In the genomic region with DNA sequence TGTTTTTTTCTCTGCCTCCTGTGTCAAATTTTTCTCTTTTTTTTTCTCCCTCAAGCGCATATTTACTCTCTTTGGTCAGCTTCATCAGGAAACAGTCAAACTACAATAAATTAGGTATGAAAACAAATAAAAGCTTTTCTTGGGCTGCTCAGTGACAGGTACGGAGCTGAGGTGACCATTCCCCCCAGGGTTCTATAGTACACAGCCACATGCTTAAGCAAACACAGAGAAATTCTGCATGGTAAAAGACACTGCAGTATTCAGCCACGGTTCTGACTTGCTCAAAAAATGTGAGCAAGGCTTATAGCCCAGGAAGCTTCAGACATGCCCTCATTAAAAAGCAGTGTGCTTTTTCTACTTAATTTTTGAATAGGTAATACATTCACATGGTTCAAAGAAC, we compare ENCODE assay signal across 16 cellular contexts.
DNase-seq lines count a peak whose midpoint lies in the region; TF ChIP-seq lines count a peak whose summit lies in the region.
"Had no signal": no experiment of that assay in that cellular context is flagged by ENCODE, and none has a peak within 500 bp of the region (broad histone marks: within the 10 kb centered on the region; RNA-seq: fewer than 3 reads in every experiment).

No MANE protein-coding gene starts in this region.

- H3K9me3 ChIP-seq in endocrine pancreas (ENCODE audit: control insufficient read depth, low read length) = no peaks in the 10 kb centered on the region
- H3K9me3 ChIP-seq in ovary = no peaks in the 10 kb centered on the region

- peak overlapping the region; percentile 29 for H3K4me3 ChIP-seq in endocrine pancreas (ENCODE audit: control insufficient read depth, insufficient read depth, low read length)
- no peak overlapping the region for H3K4me3 ChIP-seq in ovary
- H3K4me3 ChIP-seq: BLaER1 had no signal

- intact Hi-C loops in ovary (cut with DNase I) = no loop called here

- no peak overlapping the region for H3K27ac ChIP-seq in ovary
- H3K27ac ChIP-seq: BLaER1, HL-60 had no signal

- TF ChIP-seq POLR2A in ovary (IDR thresholded peaks at IDR 0.05) = no peak

- no peaks in the 10 kb centered on the region for H3K4me1 ChIP-seq in endocrine pancreas (ENCODE audit: control insufficient read depth, insufficient read depth, low read length)
- H3K4me1 ChIP-seq in ovary (ENCODE audit: insufficient read depth) = no peaks in the 10 kb centered on the region
- H3K4me1 ChIP-seq: BLaER1 had no signal

- H3K27me3 ChIP-seq in endocrine pancreas (ENCODE audit: control insufficient read depth, insufficient read depth, low read length) = no peaks in the 10 kb centered on the region
- H3K27me3 ChIP-seq in ovary = no peaks in the 10 kb centered on the region

- peak in 2 of 3 experiments; percentile 11 to 57 for DNase-seq in NCI-H1417 (lab: John Stamatoyannopoulos, UW)
- DNase-seq in NCI-H1417 treated with DMSO at 0.1 percent for 48 hours (lab: John Stamatoyannopoulos, UW) = no peak
- DNase-seq in NCI-H2081 treated with DMSO at 0.1 percent for 48 hours (lab: John Stamatoyannopoulos, UW) = peak; percentile 26
- no peak for DNase-seq in dermis blood vessel endothelial cell
- DNase-seq in ovary = no peak
- no peak for DNase-seq in activated CD8-positive, alpha-beta memory T cell treated with anti-CD3 and anti-CD28 coated beads for 24 hours
- DNase-seq: 8988T; Calu3; CD4-positive, alpha-beta memory T cell; GOT3; H7; HFFc6; IMR-90 had no signal

- H3K36me3 ChIP-seq in endocrine pancreas (ENCODE audit: control insufficient read depth, insufficient read depth, low read length) = no peaks in the 10 kb centered on the region
- H3K36me3 ChIP-seq in ovary = no peaks in the 10 kb centered on the region
- H3K36me3 ChIP-seq: BLaER1 had no signal

- WGBS in ovary, 3 donors = 46 to 53% (median 52%) methylated on average over 3 of the region's 3 CpGs

- no peak overlapping the region for H3K9ac ChIP-seq in endocrine pancreas (ENCODE audit: control insufficient read depth, insufficient read depth, low read length)
- H3K9ac ChIP-seq: BLaER1 had no signal

- no peak for TF ChIP-seq EP300 in ovary (IDR thresholded peaks at IDR 0.05)

- no peak for TF ChIP-seq CTCF in ovary (IDR thresholded peaks at IDR 0.05)

Comparison
In these comparisons a context has a peak if more than half of its experiments do, and no peak if none do; other contexts are left out.
1. DNase-seq: peak in NCI-H1417 (2 of 3) and NCI-H2081 treated with DMSO at 0.1 percent for 48 hours (single experiment); none in NCI-H1417 treated with DMSO at 0.1 percent for 48 hours (single experiment), dermis blood vessel endothelial cell (single experiment), ovary (0 of 5) and activated CD8-positive, alpha-beta memory T cell treated with anti-CD3 and anti-CD28 coated beads for 24 hours (single experiment).